31 cellular contexts compared by ENCODE assay signal in the genomic region with DNA sequence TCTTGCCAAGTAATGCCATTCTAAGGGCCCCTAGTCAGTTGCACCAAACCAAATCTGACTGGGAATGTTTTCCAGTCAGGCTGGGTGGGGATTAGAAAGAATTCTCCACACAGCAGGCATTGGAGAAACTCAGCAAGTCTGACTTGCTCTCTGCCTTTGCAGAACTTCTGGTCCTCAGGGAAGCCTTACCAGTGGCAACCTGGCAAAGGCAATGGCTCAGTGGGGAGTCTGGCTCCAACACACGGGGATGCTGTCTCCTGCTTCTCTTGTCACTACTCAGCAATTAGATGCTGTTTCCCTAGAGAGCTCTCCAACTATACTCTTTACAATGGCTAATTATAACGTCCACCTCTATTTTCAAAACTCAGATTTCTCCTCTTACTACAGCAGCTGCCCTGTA.
DNase-seq lines count a peak whose midpoint lies in the region; ATAC-seq and TF ChIP-seq lines count a peak whose summit lies in the region.
"Had no signal": no experiment of that assay in that cellular context is flagged by ENCODE, and none has a peak within 500 bp of the region (broad histone marks: within the 10 kb centered on the region; RNA-seq: fewer than 3 reads in every experiment).

No MANE protein-coding gene starts in this region.

- H3K36me3 Mint-ChIP-seq in GM23338 (ENCODE audit: low read depth) = peaks cover 18% of the 10 kb centered on the region; the same call in 2 of the 3 replicates
- no peaks in the 10 kb centered on the region for H3K36me3 Mint-ChIP-seq in mesothelial cell of epicardium
- H3K36me3 Mint-ChIP-seq: activated naive CD8-positive, alpha-beta T cell treated with anti-CD3 and anti-CD28 coated beads for 36 hours had no signal

- no peaks in the 10 kb centered on the region for H3K79me2 ChIP-seq in GM23338 (replicated peaks; ENCODE audit: insufficient read depth)
- H3K79me2 ChIP-seq in PC-9 (ENCODE audit: low read depth) = no peaks in the 10 kb centered on the region
- H3K79me2 ChIP-seq: parathyroid adenoma had no signal

- POLR2A ChIA-PET in PC-9 (lab: Charles Lee; ENCODE audit: unreplicated experiment) = no interaction called here

- CTCF ChIA-PET in PC-9 (lab: Charles Lee) = no interaction called here

- intact Hi-C loops in PC-9 (cut with micrococcal nuclease; ENCODE audit: unreplicated experiment) = no loop called here

- H3K4me1 Mint-ChIP-seq in GM23338 = peaks cover 8% of the 10 kb centered on the region
- H3K4me1 Mint-ChIP-seq in mesothelial cell of epicardium = no peaks in the 10 kb centered on the region
- H3K4me1 Mint-ChIP-seq: activated naive CD8-positive, alpha-beta T cell treated with anti-CD3 and anti-CD28 coated beads for 36 hours had no signal

- H3K27ac ChIP-seq in GM23338 (ENCODE audit: low read depth) = no peak overlapping the region
- H3K27ac ChIP-seq in PC-9 = no peak overlapping the region
- H3K27ac ChIP-seq: ascending aorta, BLaER1, cardiac muscle cell, coronary artery, heart left ventricle, parathyroid adenoma, right atrium auricular region had no signal

- TF ChIP-seq CTCF in GM23338 (conservative IDR thresholded peaks at IDR 0.05; ENCODE audit: low read depth in 2 of 2) (no peak), mesothelial cell of epicardium (IDR thresholded peaks at IDR 0.05; ENCODE audit: unreplicated experiment) (no peak), PC-9 (conservative IDR thresholded peaks at IDR 0.05) (no peak)

- H3K4me3 Mint-ChIP-seq in GM23338 (no peak overlapping the region), mesothelial cell of epicardium (no peak overlapping the region)
- H3K4me3 Mint-ChIP-seq: activated naive CD8-positive, alpha-beta T cell treated with anti-CD3 and anti-CD28 coated beads for 36 hours; T-helper 2 cell treated with Interferon-gamma antibody and Interleukin-4, amounts not matched to agents 5 μg/mL and 100 μg/mL, for 36 hours had no signal

- H3K4me3 ChIP-seq in GM23338 (no peak overlapping the region), PC-9 (no peak overlapping the region)
- H3K4me3 ChIP-seq: ascending aorta, BLaER1, cardiac muscle cell, coronary artery, heart left ventricle, right atrium auricular region, smooth muscle cell had no signal

- H3K27me3 Mint-ChIP-seq in GM23338 (ENCODE audit: insufficient read depth, low read depth, poor library complexity) (no peaks in the 10 kb centered on the region), mesothelial cell of epicardium (ENCODE audit: low read depth) (no peaks in the 10 kb centered on the region)
- H3K27me3 Mint-ChIP-seq: activated naive CD8-positive, alpha-beta T cell treated with anti-CD3 and anti-CD28 coated beads for 36 hours had no signal

- peak; percentile 45 for DNase-seq in GM23338 (ENCODE audit: low spot score)
- peak; percentile 94 for DNase-seq in NCI-H1417 treated with DMSO at 0.1 percent for 48 hours (lab: John Stamatoyannopoulos, UW)
- peak; percentile 90 for DNase-seq in NCI-H345 treated with DMSO at 0.1 percent for 48 hours (lab: John Stamatoyannopoulos, UW; ENCODE audit: unreplicated experiment)
- peak; percentile 20 for DNase-seq in iPS DF 19.7 (ENCODE audit: low read depth, low spot score)
- no peak for DNase-seq in mesothelial cell of epicardium (ENCODE audit: low spot score in 2 of 2, unreplicated experiment in 2 of 2)
- no peak for DNase-seq in PC-9
- DNase-seq: activated CD4-positive, alpha-beta T cell treated with anti-CD3 and anti-CD28 coated beads for 48 hours; activated CD8-positive, alpha-beta memory T cell treated with anti-CD3 and anti-CD28 coated beads for 24 hours; activated effector memory CD4-positive, alpha-beta T cell treated with anti-CD3 and anti-CD28 coated beads, Interleukin-2, amount 50 U/mL, for 16 hours; activated naive CD8-positive, alpha-beta T cell treated with anti-CD3 and anti-CD28 coated beads for 36 hours; DMS53; foreskin fibroblast; heart left ventricle; left cardiac atrium; mammary epithelial cell; NCI-H226; SHP77 treated with DMSO at 0.1 percent for 48 hours; stimulated activated CD4-positive, alpha-beta T cell treated with anti-CD3 and anti-CD28 coated beads, Interleukin-2, amount 100 ng/mL, for 24 hours; trophoblast cell had no signal

- H3K27me3 ChIP-seq in GM23338 (ENCODE audit: insufficient read depth) = no peaks in the 10 kb centered on the region
- 0 out of 2 replicates have a peak, but pooled peaks cover 5% of the 10 kb centered on the region for H3K27me3 ChIP-seq in PC-9 (ENCODE audit: insufficient read depth, low read depth)
- H3K27me3 ChIP-seq: ascending aorta, BLaER1, cardiac muscle cell, heart left ventricle, right atrium auricular region had no signal

- H3K9me2 ChIP-seq in GM23338 (ENCODE audit: insufficient read depth) (no peaks in the 10 kb centered on the region; the same call in 1 of the 2 replicates), PC-9 (ENCODE audit: insufficient read depth) (no peaks in the 10 kb centered on the region; the same call in 1 of the 2 replicates)

- H3K4me2 ChIP-seq in GM23338 (no peak overlapping the region), PC-9 (no peak overlapping the region)
- H3K4me2 ChIP-seq: BLaER1, smooth muscle cell had no signal

- H2AFZ ChIP-seq in GM23338 (no peak overlapping the region), PC-9 (no peak overlapping the region)
- H2AFZ ChIP-seq: parathyroid adenoma had no signal

- no peaks in the 10 kb centered on the region for H3K4me1 ChIP-seq in GM23338 (ENCODE audit: insufficient read depth)
- H3K4me1 ChIP-seq in PC-9 (replicated peaks; ENCODE audit: insufficient read depth) = no peaks in the 10 kb centered on the region
- H3K4me1 ChIP-seq: ascending aorta, BLaER1, heart left ventricle, parathyroid adenoma, right atrium auricular region had no signal

- H3K36me3 ChIP-seq in GM23338 (ENCODE audit: insufficient read depth) (no peaks in the 10 kb centered on the region), PC-9 (ENCODE audit: low read depth) (no peaks in the 10 kb centered on the region)
- H3K36me3 ChIP-seq: ascending aorta, BLaER1, cardiac muscle cell, heart left ventricle, right atrium auricular region had no signal

- ATAC-seq in GM23338 (peak; percentile 80), GM21786 (IDR thresholded peaks at IDR 0.05; ENCODE audit: unreplicated experiment) (no peak)
- ATAC-seq: esophagus mucosa, heart left ventricle, HepG2, left cardiac atrium, Panc1 had no signal

- no TSS peak for BruUV-seq in PC-9 (replicated peaks; lab: Mats Ljungman, UMichigan)

- H4K20me1 ChIP-seq in GM23338 (replicated peaks; ENCODE audit: insufficient read depth) = no peaks in the 10 kb centered on the region
- H4K20me1 ChIP-seq in PC-9 (ENCODE audit: insufficient read depth) = no peaks in the 10 kb centered on the region
- H4K20me1 ChIP-seq: BLaER1 had no signal

- H3K9me3 Mint-ChIP-seq in GM23338 (peaks cover 12% of the 10 kb centered on the region; the same call in 2 of the 3 replicates), mesothelial cell of epicardium (peaks cover 11% of the 10 kb centered on the region)

- H3F3A ChIP-seq in GM23338 (replicated peaks; ENCODE audit: low read depth) = no peaks in the 10 kb centered on the region
- H3F3A ChIP-seq in PC-9 (ENCODE audit: insufficient read depth, low read depth) = no peaks in the 10 kb centered on the region

- no peaks in the 10 kb centered on the region; the same call in 1 of the 2 replicates for H3K9me3 ChIP-seq in PC-9 (ENCODE audit: insufficient read depth, low read depth)
- H3K9me3 ChIP-seq: ascending aorta, BLaER1, heart left ventricle, right atrium auricular region had no signal

- H3K27ac Mint-ChIP-seq in GM23338 (no peak overlapping the region), mesothelial cell of epicardium (no peak overlapping the region)
- H3K27ac Mint-ChIP-seq: activated naive CD8-positive, alpha-beta T cell treated with anti-CD3 and anti-CD28 coated beads for 36 hours; T-helper 2 cell treated with Interferon-gamma antibody and Interleukin-4, amounts not matched to agents 5 μg/mL and 100 μg/mL, for 36 hours had no signal

TF ChIP-seq in GM23338, 12 proteins besides CTCF, POLR2A, EP300 and RAD21 (continues in another document):
- TF ChIP-seq STAT1 (IDR thresholded peaks at IDR 0.05; ENCODE audit: unreplicated experiment) = no peak
- TF ChIP-seq REST (IDR thresholded peaks at IDR 0.05; ENCODE audit: unreplicated experiment) = no peak
- TF ChIP-seq JUNB (IDR thresholded peaks at IDR 0.05; ENCODE audit: unreplicated experiment) = no peak
- TF ChIP-seq NANOG (IDR thresholded peaks at IDR 0.05; ENCODE audit: borderline replicate concordance) = no peak
- TF ChIP-seq, protein P1, sequence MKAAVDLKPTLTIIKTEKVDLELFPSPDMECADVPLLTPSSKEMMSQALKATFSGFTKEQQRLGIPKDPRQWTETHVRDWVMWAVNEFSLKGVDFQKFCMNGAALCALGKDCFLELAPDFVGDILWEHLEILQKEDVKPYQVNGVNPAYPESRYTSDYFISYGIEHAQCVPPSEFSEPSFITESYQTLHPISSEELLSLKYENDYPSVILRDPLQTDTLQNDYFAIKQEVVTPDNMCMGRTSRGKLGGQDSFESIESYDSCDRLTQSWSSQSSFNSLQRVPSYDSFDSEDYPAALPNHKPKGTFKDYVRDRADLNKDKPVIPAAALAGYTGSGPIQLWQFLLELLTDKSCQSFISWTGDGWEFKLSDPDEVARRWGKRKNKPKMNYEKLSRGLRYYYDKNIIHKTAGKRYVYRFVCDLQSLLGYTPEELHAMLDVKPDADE (IDR thresholded peaks at IDR 0.05) = no peak
- no peak for TF ChIP-seq CREB1 (CRISPR knock-in tag; IDR thresholded peaks at IDR 0.05; ENCODE audit: low read depth)

Comparison
In these comparisons a context has a peak if more than half of its experiments do, and no peak if none do; other contexts are left out.
1. DNase-seq: peak in GM23338 (single experiment), NCI-H1417 treated with DMSO at 0.1 percent for 48 hours (single experiment), NCI-H345 treated with DMSO at 0.1 percent for 48 hours (single experiment) and iPS DF 19.7 (single experiment); none in mesothelial cell of epicardium (0 of 2) and PC-9 (0 of 2).